Comparison of ENCODE assay signal across 8 cellular contexts in the genomic region with DNA sequence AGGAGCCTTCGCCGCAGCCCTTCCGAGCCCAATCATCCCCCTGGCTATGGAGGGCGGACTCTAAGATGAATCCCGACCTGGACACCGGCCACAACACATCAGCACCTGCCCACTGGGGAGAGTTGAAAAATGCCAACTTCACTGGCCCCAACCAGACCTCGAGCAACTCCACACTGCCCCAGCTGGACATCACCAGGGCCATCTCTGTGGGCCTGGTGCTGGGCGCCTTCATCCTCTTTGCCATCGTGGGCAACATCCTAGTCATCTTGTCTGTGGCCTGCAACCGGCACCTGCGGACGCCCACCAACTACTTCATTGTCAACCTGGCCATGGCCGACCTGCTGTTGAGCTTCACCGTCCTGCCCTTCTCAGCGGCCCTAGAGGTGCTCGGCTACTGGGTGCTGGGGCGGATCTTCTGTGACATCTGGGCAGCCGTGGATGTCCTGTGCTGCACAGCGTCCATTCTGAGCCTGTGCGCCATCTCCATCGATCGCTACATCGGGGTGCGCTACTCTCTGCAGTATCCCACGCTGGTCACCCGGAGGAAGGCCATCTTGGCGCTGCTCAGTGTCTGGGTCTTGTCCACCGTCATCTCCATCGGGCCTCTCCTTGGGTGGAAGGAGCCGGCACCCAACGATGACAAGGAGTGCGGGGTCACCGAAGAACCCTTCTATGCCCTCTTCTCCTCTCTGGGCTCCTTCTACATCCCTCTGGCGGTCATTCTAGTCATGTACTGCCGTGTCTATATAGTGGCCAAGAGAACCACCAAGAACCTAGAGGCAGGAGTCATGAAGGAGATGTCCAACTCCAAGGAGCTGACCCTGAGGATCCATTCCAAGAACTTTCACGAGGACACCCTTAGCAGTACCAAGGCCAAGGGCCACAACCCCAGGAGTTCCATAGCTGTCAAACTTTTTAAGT. TPM values are rescaled to one million over a fixed set of nuclear protein-coding genes. Genes with fewer than 3 reads are reported as not detected.
DNase-seq lines count a peak whose midpoint lies in the region; ATAC-seq, FAIRE-seq and TF ChIP-seq lines count a peak whose summit lies in the region.

No MANE protein-coding gene starts in this region.

- peak overlapping the region; percentile 12; the same call in 1 of the 2 replicates for H3K4me2 ChIP-seq in HepG2 (ENCODE audit: low read depth, low read length)

- H3K4me3 ChIP-seq in brain microvascular endothelial cell (ENCODE audit: low read depth, low read length) (peak overlapping the region; percentile 51), HepG2 (replicated peaks in 1 of 3; ENCODE audit: insufficient read depth in 1 of 3, low read depth in 2 of 3, low read length in 3 of 3) (peak overlapping the region in 1 of 3 experiments; percentile 31; a peak in 1 of 6 replicates), thoracic aorta (peak overlapping the region; percentile 73)

- no peaks in the 10 kb centered on the region for H3K9me3 Mint-ChIP-seq in T-helper 2 cell treated with Interferon-gamma antibody and Interleukin-4, amounts not matched to agents 5 μg/mL and 100 μg/mL, for 36 hours

- no TSS peak for BruUV-seq in HepG2 (replicated peaks; lab: Mats Ljungman, UMichigan)

- POLR2A ChIA-PET in HepG2 (lab: Yijun Ruan, JAX) = no interaction called here

- H3K36me3 Mint-ChIP-seq in T-helper 2 cell treated with Interferon-gamma antibody and Interleukin-4, amounts not matched to agents 5 μg/mL and 100 μg/mL, for 36 hours (ENCODE audit: low read depth) = no peaks in the 10 kb centered on the region

- H3K36me3 ChIP-seq in brain microvascular endothelial cell (replicated peaks) = no peaks in the 10 kb centered on the region
- H3K36me3 ChIP-seq in HepG2 (replicated peaks in 1 of 2; ENCODE audit: control insufficient read depth in 1 of 2, insufficient read depth in 2 of 2, low read length in 2 of 2) = no peaks in the 10 kb centered on the region
- no peaks in the 10 kb centered on the region for H3K36me3 ChIP-seq in thoracic aorta

- intact Hi-C loops in HepG2 (cut with micrococcal nuclease; ENCODE audit: unreplicated experiment) (loop anchor here (1.0 to 10.0 kb wide), 2 partner anchors 402 to 473 kb away; no protein-coding TSS in a partner anchor), posterior vena cava (cut with DNase I) (loop anchor here (5.0 to 10.0 kb wide), 4 partner anchors 400 to 475 kb away; no protein-coding TSS in a partner anchor)

- no peaks in the 10 kb centered on the region for H3K4me1 Mint-ChIP-seq in T-helper 2 cell treated with Interferon-gamma antibody and Interleukin-4, amounts not matched to agents 5 μg/mL and 100 μg/mL, for 36 hours (ENCODE audit: low read depth)

- H3K9ac ChIP-seq in HepG2 (ENCODE audit: insufficient read depth, low read depth, low read length) = no peak overlapping the region

- H3K27me3 ChIP-seq in brain microvascular endothelial cell (replicated peaks) (no peaks in the 10 kb centered on the region), HepG2 (ENCODE audit: control insufficient read depth in 1 of 2, insufficient read depth in 2 of 2, low read length in 2 of 2) (peaks cover 2 to 47% of the 10 kb centered on the region in 2 experiments; a peak in 4 of 5 replicates), thoracic aorta (replicated peaks; ENCODE audit: insufficient read depth) (no peaks in the 10 kb centered on the region)

- TF ChIP-seq CTCF in brain microvascular endothelial cell (IDR thresholded peaks at IDR 0.05; ENCODE audit: low read depth, low read length, missing control alignments) = peak; percentile 35
- TF ChIP-seq CTCF in HepG2 (CRISPR knock-in tag; IDR thresholded peaks at IDR 0.05) = no peak
- no peak for TF ChIP-seq CTCF in thoracic aorta (IDR thresholded peaks at IDR 0.05)

- no peak overlapping the region for H3K27ac ChIP-seq in brain microvascular endothelial cell
- no peak overlapping the region for H3K27ac ChIP-seq in HepG2 (ENCODE audit: extremely low read length, insufficient read depth, low read length)
- H3K27ac ChIP-seq in thoracic aorta = peak overlapping the region; percentile 89 to 93

- DNase-seq in T-helper 2 cell treated with Interferon-gamma antibody and Interleukin-4, amounts not matched to agents 5 μg/mL and 100 μg/mL, for 36 hours (ENCODE audit: low spot score) = no peak
- DNase-seq in T-helper 2 cell (no peak), brain microvascular endothelial cell (no peak), HepG2 (ENCODE audit: low spot score) (no peak), thoracic aorta (ENCODE audit: low spot score) (no peak), posterior vena cava (ENCODE audit: low spot score) (no peak), D341Med (ENCODE audit: low spot score) (no peak)

- ATAC-seq in HepG2 = peak; percentile 47
- ATAC-seq in thoracic aorta (ENCODE audit: insufficient number of reproducible peaks, low FRiP score, low read depth) = no peak
- ATAC-seq in GM18873 (IDR thresholded peaks at IDR 0.05; ENCODE audit: low FRiP score, unreplicated experiment) = no peak

- H3K27ac Mint-ChIP-seq in T-helper 2 cell treated with Interferon-gamma antibody and Interleukin-4, amounts not matched to agents 5 μg/mL and 100 μg/mL, for 36 hours = no peak overlapping the region

- FAIRE-seq in HepG2 (lab: Jason Lieb, UNC) = no peak

- H3K79me2 ChIP-seq in HepG2 (ENCODE audit: insufficient read depth, low read length) = no peaks in the 10 kb centered on the region

- no peaks in the 10 kb centered on the region for H3K9me3 ChIP-seq in HepG2 (ENCODE audit: low read length)
- H3K9me3 ChIP-seq in thoracic aorta = no peaks in the 10 kb centered on the region

- CTCF ChIA-PET in HepG2 (lab: Yijun Ruan, JAX; ENCODE audit: low intra/inter-chr PET ratio, low total read pairs) = no interaction called here

- WGBS in HepG2 (ENCODE audit: low lambda C conversion rate) = 70% methylated on average over 16 of the region's 36 CpGs

- H3K27me3 Mint-ChIP-seq in T-helper 2 cell treated with Interferon-gamma antibody and Interleukin-4, amounts not matched to agents 5 μg/mL and 100 μg/mL, for 36 hours (ENCODE audit: low read depth) = peaks cover 45% of the 10 kb centered on the region

- no peaks in the 10 kb centered on the region for H4K20me1 ChIP-seq in HepG2 (ENCODE audit: insufficient read depth, low read length)

- H3K4me1 ChIP-seq in HepG2 (ENCODE audit: insufficient read depth, low read length) (no peaks in the 10 kb centered on the region), thoracic aorta (ENCODE audit: control insufficient read depth in 1 of 2, low read depth in 2 of 2) (peaks cover 15 to 71% of the 10 kb centered on the region in 2 donors)

- TF ChIP-seq RAD21 in HepG2 (CRISPR knock-in tag; IDR thresholded peaks at IDR 0.05) = no peak

- in situ Hi-C loops in brain microvascular endothelial cell (cut with HindIII; ENCODE audit: low pct_ligation_motif_present, low sequenced_read_pairs) (no loop called here), HepG2 (cut with HindIII; ENCODE audit: extremely low pct_ligation_motif_present, low pct_unique_long_range_greater_than_20kb) (loop anchor here (10.0 kb wide), 1 partner anchor 472 kb away; no protein-coding TSS in a partner anchor)

- TF ChIP-seq EP300 in HepG2 (IDR thresholded peaks at IDR 0.05; ENCODE audit: low read depth in 2 of 2, low read length in 2 of 2) (no peak), HepG2 (CRISPR knock-in tag; IDR thresholded peaks at IDR 0.05; ENCODE audit: borderline replicate concordance) (no peak)

- H2AFZ ChIP-seq in HepG2 (ENCODE audit: low read length) = no peak overlapping the region

- peak overlapping the region; percentile 44 for H3K4me3 Mint-ChIP-seq in T-helper 2 cell treated with Interferon-gamma antibody and Interleukin-4, amounts not matched to agents 5 μg/mL and 100 μg/mL, for 36 hours

- no peak for TF ChIP-seq POLR2A in HepG2 (IDR thresholded peaks at IDR 0.05; ENCODE audit: insufficient read depth in 1 of 2, low read depth in 2 of 2, low read length in 2 of 2)

TF ChIP-seq in HepG2, 621 proteins besides CTCF, POLR2A, EP300 and RAD21 (continues in another document):
- TF ChIP-seq EEA1 (CRISPR knock-in tag; IDR thresholded peaks at IDR 0.05; ENCODE audit: borderline replicate concordance) (no peak), ZNF615 (CRISPR knock-in tag; IDR thresholded peaks at IDR 0.05; ENCODE audit: borderline replicate concordance) (no peak), ZNF572 (CRISPR knock-in tag; IDR thresholded peaks at IDR 0.05) (no peak), NR2F2 (IDR thresholded peaks at IDR 0.05; ENCODE audit: borderline replicate concordance, low read depth) (no peak)

RNA-seq across cellular contexts. Expression of a gene that starts 0.8 kb away (rescaled TPM):
- total RNA-seq in HepG2 (2016; rRNA removed; fragmentation: Illumina TruSeq; extraction: Trizol) = not detected in 2 replicates
- total RNA-seq in HepG2 (2016; cell fraction: cytosol; rRNA removed; fragmentation: Illumina TruSeq; extraction: Trizol; ENCODE audit: low read depth) = not detected in 2 replicates
- not detected in 2 replicates for total RNA-seq in HepG2 (2016; cell fraction: insoluble cytoplasmic fraction; rRNA removed; fragmentation: Illumina TruSeq; extraction: Trizol)
- total RNA-seq in HepG2 (2016; cell fraction: membrane; rRNA removed; fragmentation: Illumina TruSeq; extraction: Trizol) = not detected in 2 replicates
- not detected in 2 replicates for total RNA-seq in HepG2 (2016; cell fraction: nucleus; rRNA removed; fragmentation: Illumina TruSeq; extraction: Trizol)
- not detected in 2 replicates for polyA plus RNA-seq in HepG2 (2011; rRNA removed)
- not detected in 2 replicates for polyA plus RNA-seq in HepG2 (2011; cell fraction: cytosol; rRNA removed)
- polyA plus RNA-seq in HepG2 (2011; cell fraction: nucleus; rRNA removed) = not detected in 2 replicates
- polyA plus RNA-seq in HepG2 (2012) = not detected in 2 replicates
- not detected in 2 replicates for polyA plus RNA-seq in HepG2 (2016; cell fraction: cytosol; fragmentation: Illumina TruSeq; extraction: Trizol; ENCODE audit: low read depth)
- not detected in 2 replicates for polyA plus RNA-seq in HepG2 (2016; cell fraction: insoluble cytoplasmic fraction; fragmentation: Illumina TruSeq; extraction: Trizol; ENCODE audit: low read depth)
- polyA plus RNA-seq in HepG2 (2016; cell fraction: membrane; fragmentation: Illumina TruSeq; extraction: Trizol; ENCODE audit: low read depth) = not detected in 2 replicates
- polyA plus RNA-seq in HepG2 (2016; cell fraction: nucleus; fragmentation: Illumina TruSeq; extraction: Trizol; ENCODE audit: insufficient read depth, low read depth) = not detected in 2 replicates
- 0.14 TPM in 1 of 2 replicates, not detected in the other for polyA minus RNA-seq in HepG2 (2011; rRNA and poly(A)+ RNA removed; ENCODE audit: low replicate concordance)
- not detected in 2 replicates for polyA minus RNA-seq in HepG2 (2011; cell fraction: cytosol; rRNA and poly(A)+ RNA removed)
- not detected in 2 replicates for polyA minus RNA-seq in HepG2 (2011; cell fraction: nucleus; rRNA and poly(A)+ RNA removed)
- total RNA-seq in thoracic aorta = 10 to 100 TPM; 14.8 to 53.3 TPM
- total RNA-seq in posterior vena cava = 1 to 10 TPM; 4.2 to 8.0 TPM

Comparison
In these comparisons a context has a peak if more than half of its experiments do, and no peak if none do; other contexts are left out.
1. H3K27ac ChIP-seq: peak in thoracic aorta (2 of 2); none in brain microvascular endothelial cell (single experiment) and HepG2 (single experiment).